8 cellular contexts compared by ENCODE assay signal in genomic region chr17:35089846-35090193, GRCh38. TPM values are rescaled to one million over a fixed set of nuclear protein-coding genes. Genes with fewer than 3 reads are reported as not detected.
DNase-seq lines count a peak whose midpoint lies in the region; ATAC-seq, FAIRE-seq and TF ChIP-seq lines count a peak whose summit lies in the region.

No MANE protein-coding gene starts in this region.

- peak; percentile 79 for FAIRE-seq in GM19239 (lab: Jason Lieb, UNC)

- H3K79me2 ChIP-seq in parathyroid adenoma = peaks cover 6% of the 10 kb centered on the region

- H3K4me3 ChIP-seq in parathyroid adenoma (ENCODE audit: low read depth, low read length) = peak overlapping the region; percentile 25

- no peaks in the 10 kb centered on the region for H3K36me3 ChIP-seq in parathyroid adenoma (ENCODE audit: control insufficient read depth, insufficient read depth, low read length)

- ATAC-seq in foreskin keratinocyte (peak; percentile 74), HG02678 (IDR thresholded peaks at IDR 0.05; ENCODE audit: unreplicated experiment) (no peak)

- no peak overlapping the region for H3K9ac ChIP-seq in parathyroid adenoma

- no peak for TF ChIP-seq CTCF in foreskin keratinocyte (conservative IDR thresholded peaks at IDR 0.05)
- no peak for TF ChIP-seq CTCF in parathyroid adenoma (IDR thresholded peaks at IDR 0.05)

- peak; percentile 77 for DNase-seq in A172 (ENCODE audit: low spot score)
- no peak for DNase-seq in GM19239 (ENCODE audit: insufficient read length, low spot score)
- DNase-seq in LHCN-M2 (ENCODE audit: low read depth) = peak; percentile 41
- DNase-seq in activated CD8-positive, alpha-beta memory T cell treated with anti-CD3 and anti-CD28 coated beads, Interleukin-2, amount 50 U/mL, for 4 hours = peak; percentile 42
- peak; percentile 47 to 73 for DNase-seq in foreskin keratinocyte
- no peak for DNase-seq in posterior vena cava (ENCODE audit: low spot score)

- H3K4me1 ChIP-seq in foreskin keratinocyte (peaks cover 20% of the 10 kb centered on the region), parathyroid adenoma (peaks cover 7% of the 10 kb centered on the region)

- H2AFZ ChIP-seq in parathyroid adenoma = peak overlapping the region; percentile 80

- H3K27me3 ChIP-seq in foreskin keratinocyte (no peaks in the 10 kb centered on the region), parathyroid adenoma (ENCODE audit: control insufficient read depth, insufficient read depth, low read length) (no peaks in the 10 kb centered on the region)

- H3K4me2 ChIP-seq in parathyroid adenoma (ENCODE audit: low read length) = peak overlapping the region; percentile 70

- intact Hi-C loops in posterior vena cava (cut with DNase I) = loop anchor here in 1 of 2 donors (5.0 kb wide), 2 partner anchors 238 to 1477 kb away; no protein-coding TSS in a partner anchor

- H3K27ac ChIP-seq in foreskin keratinocyte (no peak overlapping the region), parathyroid adenoma (peak overlapping the region; percentile 50)

- no peaks in the 10 kb centered on the region for H3K9me3 ChIP-seq in parathyroid adenoma (ENCODE audit: control insufficient read depth, low read length)

RNA-seq across cellular contexts. Expression of gene RFFL, which starts 26.3 kb away (rescaled TPM):
- 12.5 and 12.8 TPM in 2 replicates for total RNA-seq in A172 (2014; rRNA removed; shearing (Covaris generic))
- total RNA-seq in LHCN-M2 (2014; rRNA removed) = 14.5 and 16.6 TPM in 2 replicates
- polyA plus RNA-seq in LHCN-M2 (2012) = 7.0 TPM
- total RNA-seq in foreskin keratinocyte = 22.1 and 23.6 TPM in 2 replicates
- 6.1 and 7.0 TPM in 2 replicates for polyA plus RNA-seq in foreskin keratinocyte
- total RNA-seq in posterior vena cava = 10 to 100 TPM; 19.8 to 23.0 TPM

RNA-seq across cellular contexts. Expression of gene RAD51D, which starts 29.8 kb away (rescaled TPM):
- total RNA-seq in A172 (2014; rRNA removed; shearing (Covaris generic)) = 11.0 and 11.3 TPM in 2 replicates
- total RNA-seq in LHCN-M2 (2014; rRNA removed) (16.0 and 17.1 TPM in 2 replicates), foreskin keratinocyte (9.6 and 11.0 TPM in 2 replicates), posterior vena cava (10 to 100 TPM; 10.5 to 10.8 TPM)
- 16.2 TPM for polyA plus RNA-seq in LHCN-M2 (2012)
- 5.8 and 7.2 TPM in 2 replicates for polyA plus RNA-seq in foreskin keratinocyte

RNA-seq across cellular contexts. Expression of gene FNDC8, which starts 31.6 kb away (rescaled TPM):
- total RNA-seq in A172 (2014; rRNA removed; shearing (Covaris generic)) = not detected in 2 replicates
- total RNA-seq in LHCN-M2 (2014; rRNA removed) (not detected in 2 replicates), foreskin keratinocyte (not detected in 2 replicates), posterior vena cava (not detected)
- polyA plus RNA-seq in LHCN-M2 (2012) = not detected
- polyA plus RNA-seq in foreskin keratinocyte = not detected in 2 replicates

RNA-seq across cellular contexts. Expression of gene NLE1, which starts 52.3 kb away (rescaled TPM):
- 16.8 and 20.3 TPM in 2 replicates for total RNA-seq in A172 (2014; rRNA removed; shearing (Covaris generic))
- 22.3 and 27.1 TPM in 2 replicates for total RNA-seq in LHCN-M2 (2014; rRNA removed)
- 12.7 TPM for polyA plus RNA-seq in LHCN-M2 (2012)
- 28.1 and 29.7 TPM in 2 replicates for total RNA-seq in foreskin keratinocyte
- polyA plus RNA-seq in foreskin keratinocyte = 33.1 and 34.5 TPM in 2 replicates
- total RNA-seq in posterior vena cava = 1 to 10 TPM; 8.4 to 9.1 TPM

RNA-seq across cellular contexts. Expression of gene UNC45B, which starts 57.8 kb away (rescaled TPM):
- not detected in 2 replicates for total RNA-seq in A172 (2014; rRNA removed; shearing (Covaris generic))
- total RNA-seq in LHCN-M2 (2014; rRNA removed) = 0.17 TPM in 1 of 2 replicates, not detected in the other
- polyA plus RNA-seq in LHCN-M2 (2012) = not detected
- not detected in 2 replicates for total RNA-seq in foreskin keratinocyte
- not detected in 2 replicates for polyA plus RNA-seq in foreskin keratinocyte
- total RNA-seq in posterior vena cava = not detected

Comparison
In these comparisons a context has a peak if more than half of its experiments do, and no peak if none do; other contexts are left out.
1. DNase-seq: peak in A172 (single experiment), LHCN-M2 (single experiment), activated CD8-positive, alpha-beta memory T cell treated with anti-CD3 and anti-CD28 coated beads, Interleukin-2, amount 50 U/mL, for 4 hours (single experiment) and foreskin keratinocyte (2 of 2); none in GM19239 (single experiment) and posterior vena cava (single experiment).